ENCODE assay signal across 8 cellular contexts in genomic region chr5:14264605-14265316, GRCh38.
DNase-seq lines count a peak whose midpoint lies in the region; ATAC-seq, FAIRE-seq and TF ChIP-seq lines count a peak whose summit lies in the region.

No MANE protein-coding gene starts in this region.

- H3K4me2 ChIP-seq in neuronal stem cell (ENCODE audit: insufficient read depth, low read length, poor library complexity, severe bottlenecking): peak overlapping the region; percentile 52

- no peak overlapping the region for H3K18ac ChIP-seq in neuronal stem cell (ENCODE audit: low read length)

- no peak overlapping the region for H2BK15ac ChIP-seq in neuronal stem cell (ENCODE audit: low read length)

- H4K8ac ChIP-seq in neuronal stem cell (ENCODE audit: low read depth, low read length): no peak overlapping the region

- H3K36me3 ChIP-seq in neuronal stem cell (replicated peaks in 1 of 2; ENCODE audit: control insufficient read depth in 2 of 2, insufficient read depth in 2 of 2, low read length in 2 of 2): no peaks in the 10 kb centered on the region

- H3K27ac ChIP-seq in neuronal stem cell (replicated peaks; ENCODE audit: low read length) (no peak overlapping the region), substantia nigra (ENCODE audit: low read depth, low read length, poor library complexity, severe bottlenecking) (no peak overlapping the region)

- peak overlapping the region; percentile 83 for H2AFZ ChIP-seq in neuronal stem cell (ENCODE audit: low read length)

- peak; percentile 97 for DNase-seq in Daoy (ENCODE audit: low read depth)
- peak; percentile 96 for DNase-seq in RCC 7860 (ENCODE audit: low spot score)
- peak; percentile 22 for DNase-seq in activated effector memory CD4-positive, alpha-beta T cell treated with Interleukin-2 at 50 U/mL for 16 hours
- DNase-seq in fibroblast of the conjunctiva (ENCODE audit: low read depth): peak; percentile 82
- DNase-seq in neuronal stem cell (ENCODE audit: low spot score): peak; percentile 81
- DNase-seq in substantia nigra (lab: John Stamatoyannopoulos, UW): peak in 48 of 49 donors; percentile 19 to 93 (median 78)

- peaks cover 5% of the 10 kb centered on the region for H3K79me1 ChIP-seq in neuronal stem cell (ENCODE audit: low read depth, low read length)

- TF ChIP-seq EP300 in Ishikawa (IDR thresholded peaks at IDR 0.05; ENCODE audit: borderline replicate concordance): 0 out of 2 replicates have a peak, but pooled peaks have one; percentile 20

- peak overlapping the region in 1 of 2 donors; percentile 43 for H3K4me3 ChIP-seq in neuronal stem cell (ENCODE audit: low read length in 2 of 2)

- H2BK120ac ChIP-seq in neuronal stem cell (ENCODE audit: low read depth, low read length): no peak overlapping the region

- H3K27me3 ChIP-seq in neuronal stem cell (ENCODE audit: control insufficient read depth in 3 of 3, insufficient read depth in 3 of 3, low read depth in 1 of 3, low read length in 3 of 3): no peaks in the 10 kb centered on the region

- H3K4ac ChIP-seq in neuronal stem cell (ENCODE audit: low read length): no peak overlapping the region

- no peaks in the 10 kb centered on the region for H3K9me3 ChIP-seq in neuronal stem cell (replicated peaks in 1 of 2; ENCODE audit: control insufficient read depth in 2 of 2, insufficient read depth in 1 of 2, low read depth in 1 of 2, low read length in 2 of 2)

- H2AK5ac ChIP-seq in neuronal stem cell (ENCODE audit: low read depth, low read length): no peak overlapping the region

- WGBS in neuronal stem cell (ENCODE audit: extremely low coverage in 2 of 2, insufficient read length in 2 of 2, insufficient replicate concordance in 1 of 2), 2 donors: no CpG with 5 or more reads among the region's 26 CpGs

- no peak overlapping the region for H3K9ac ChIP-seq in neuronal stem cell (ENCODE audit: low read depth, low read length, poor library complexity)

- no peak overlapping the region for H3K14ac ChIP-seq in neuronal stem cell (ENCODE audit: low read length)

- ATAC-seq in GM21737 (IDR thresholded peaks at IDR 0.05; ENCODE audit: unreplicated experiment): peak; percentile 77

- H2BK12ac ChIP-seq in neuronal stem cell (ENCODE audit: low read length): no peak overlapping the region

- H3K4me1 ChIP-seq in neuronal stem cell (ENCODE audit: control insufficient read depth in 2 of 2, insufficient read depth in 1 of 2, low read depth in 1 of 2, low read length in 2 of 2): peaks cover 21 to 25% of the 10 kb centered on the region in 2 donors

- H3K23ac ChIP-seq in neuronal stem cell (ENCODE audit: low read depth, low read length, poor library complexity): no peak overlapping the region

- no peak overlapping the region for H4K91ac ChIP-seq in neuronal stem cell (ENCODE audit: low read depth, low read length, poor library complexity)

- TF ChIP-seq RAD21 in Ishikawa (IDR thresholded peaks at IDR 0.05; ENCODE audit: low read depth): no peak

- H2BK5ac ChIP-seq in neuronal stem cell (ENCODE audit: low read length): no peak overlapping the region

- no peak for FAIRE-seq in RCC 7860 (lab: Jason Lieb, UNC)

TF ChIP-seq in Ishikawa, 13 proteins besides CTCF, POLR2A, EP300 and RAD21:
- TF ChIP-seq CEBPB (IDR thresholded peaks at IDR 0.05) (no peak), USF1 (IDR thresholded peaks at IDR 0.05) (peak; percentile 58; the same call in 1 of the 2 replicates), REST (IDR thresholded peaks at IDR 0.05; ENCODE audit: low read depth) (no peak), YY1 (IDR thresholded peaks at IDR 0.05; ENCODE audit: low read depth) (no peak), NFIC (IDR thresholded peaks at IDR 0.05) (no peak), TCF12 (IDR thresholded peaks at IDR 0.05; ENCODE audit: low read depth) (no peak), FOXM1 (IDR thresholded peaks at IDR 0.05; ENCODE audit: borderline replicate concordance, low read depth) (no peak), CREB1 (IDR thresholded peaks at IDR 0.05; ENCODE audit: low read depth) (no peak), TEAD4 (IDR thresholded peaks at IDR 0.05) (no peak), TAF1 (IDR thresholded peaks at IDR 0.05; ENCODE audit: low read depth) (peak; percentile 49; the same call in 1 of the 2 replicates), EGR1 (IDR thresholded peaks at IDR 0.05) (no peak), MAX (IDR thresholded peaks at IDR 0.05) (peak; percentile 97), ZBTB7A (IDR thresholded peaks at IDR 0.05; ENCODE audit: low read depth) (no peak)

Comparison
In these comparisons a context has a peak if more than half of its experiments do, and no peak if none do; other contexts are left out.
1. DNase-seq: peak in every context shown above with its lines; median percentile 97 in Daoy; 96 in RCC 7860; 82 in fibroblast of the conjunctiva; 81 in neuronal stem cell; 78 in substantia nigra; 22 in activated effector memory CD4-positive, alpha-beta T cell treated with Interleukin-2 at 50 U/mL for 16 hours.